Comparison of ENCODE assay signal across 12 cellular contexts in the genomic region with DNA sequence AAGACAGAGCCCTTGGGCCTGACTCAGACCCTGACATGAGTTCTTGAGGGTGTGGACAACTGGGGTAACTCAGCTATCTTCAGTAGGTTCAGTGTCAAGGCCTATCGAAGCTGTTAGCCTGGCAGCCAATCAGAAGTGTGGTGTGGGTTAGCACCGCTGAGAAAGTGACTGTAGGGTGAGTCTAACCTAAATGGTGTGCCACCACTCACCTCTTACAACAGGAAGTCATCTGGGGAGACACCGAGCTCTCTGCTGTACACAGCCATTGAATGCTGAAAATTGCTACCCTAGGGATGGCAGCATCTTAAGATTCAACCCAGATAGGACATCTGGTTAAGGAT. TPM values are rescaled to one million over a fixed set of nuclear protein-coding genes. Genes with fewer than 3 reads are reported as not detected.
A peak's percentile ranks its signal among the peaks of the same experiment; 100 is the strongest.
DNase-seq lines count a peak whose midpoint lies in the region; ATAC-seq, FAIRE-seq and TF ChIP-seq lines count a peak whose summit lies in the region.
"Had no signal": no experiment of that assay in that cellular context is flagged by ENCODE, and none has a peak within 500 bp of the region (broad histone marks: within the 10 kb centered on the region; RNA-seq: fewer than 3 reads in every experiment).

No MANE protein-coding gene starts in this region.

- H3K4me1 Mint-ChIP-seq in activated naive CD8-positive, alpha-beta T cell treated with anti-CD3 and anti-CD28 coated beads for 36 hours = peaks cover 63% of the 10 kb centered on the region
- H3K4me1 Mint-ChIP-seq in progenitor cell of endocrine pancreas (ENCODE audit: low read depth) = peaks cover 16% of the 10 kb centered on the region

- DNase-seq in GM12891 (ENCODE audit: insufficient read length, low spot score) (no peak), GM13977 (ENCODE audit: low spot score) (no peak), brain microvascular endothelial cell (no peak), progenitor cell of endocrine pancreas (ENCODE audit: low spot score, unreplicated experiment) (no peak)
- DNase-seq in activated CD4-positive, alpha-beta T cell treated with anti-CD3 and anti-CD28 coated beads, Interleukin-2, amount 50 U/mL, for 4 hours = peak; percentile 67 to 69
- peak; percentile 74 for DNase-seq in activated naive CD8-positive, alpha-beta T cell treated with anti-CD3 and anti-CD28 coated beads for 36 hours
- DNase-seq in stimulated activated CD4-positive, alpha-beta T cell treated with anti-CD3 and anti-CD28 coated beads, Interleukin-4, amount 100 ng/mL, for 48 hours (ENCODE audit: low read depth in 2 of 2) = peak; percentile 46 to 57
- DNase-seq: AML-193, body of pancreas, NCI-H2081 treated with DMSO at 0.1 percent for 48 hours, SJCRH30 had no signal

- FAIRE-seq in GM12891 (lab: Jason Lieb, UNC) = peak; percentile 9

- peaks cover 2% of the 10 kb centered on the region for H3K9me3 Mint-ChIP-seq in activated naive CD8-positive, alpha-beta T cell treated with anti-CD3 and anti-CD28 coated beads for 36 hours
- H3K9me3 Mint-ChIP-seq in progenitor cell of endocrine pancreas (ENCODE audit: low read depth) = no peaks in the 10 kb centered on the region

- H3K4me3 Mint-ChIP-seq in activated naive CD8-positive, alpha-beta T cell treated with anti-CD3 and anti-CD28 coated beads for 36 hours = peak overlapping the region; percentile 64
- H3K4me3 Mint-ChIP-seq in progenitor cell of endocrine pancreas (ENCODE audit: low read depth) = no peak overlapping the region

- in situ Hi-C loops in GM13977 (cut with MboI; ENCODE audit: low pct_unique_long_range_greater_than_20kb, low sequenced_read_pairs, unreplicated experiment) (no loop called here), brain microvascular endothelial cell (cut with HindIII; ENCODE audit: low pct_ligation_motif_present, low sequenced_read_pairs) (no loop called here)

- no peak for ATAC-seq in GM18858 (IDR thresholded peaks at IDR 0.05; ENCODE audit: unreplicated experiment)
- ATAC-seq: body of pancreas had no signal

- H3K36me3 Mint-ChIP-seq in activated naive CD8-positive, alpha-beta T cell treated with anti-CD3 and anti-CD28 coated beads for 36 hours = peaks cover 3% of the 10 kb centered on the region
- H3K36me3 Mint-ChIP-seq in progenitor cell of endocrine pancreas (ENCODE audit: insufficient read depth) = peaks cover 1% of the 10 kb centered on the region

- peak overlapping the region; percentile 99 for H3K27ac Mint-ChIP-seq in activated naive CD8-positive, alpha-beta T cell treated with anti-CD3 and anti-CD28 coated beads for 36 hours
- no peak overlapping the region for H3K27ac Mint-ChIP-seq in progenitor cell of endocrine pancreas

- no peak overlapping the region for H3K4me3 ChIP-seq in brain microvascular endothelial cell (ENCODE audit: low read depth, low read length)
- H3K4me3 ChIP-seq: body of pancreas, SJCRH30 had no signal

- TF ChIP-seq POLR2A in GM12891 (IDR thresholded peaks at IDR 0.05; ENCODE audit: low read depth, low read length) = no peak

- peaks cover 2% of the 10 kb centered on the region for H3K27me3 ChIP-seq in brain microvascular endothelial cell (replicated peaks)
- H3K27me3 ChIP-seq: body of pancreas, SJCRH30 had no signal

- no peaks in the 10 kb centered on the region for H3K27me3 Mint-ChIP-seq in activated naive CD8-positive, alpha-beta T cell treated with anti-CD3 and anti-CD28 coated beads for 36 hours
- H3K27me3 Mint-ChIP-seq in progenitor cell of endocrine pancreas = peaks cover 45% of the 10 kb centered on the region

- no peaks in the 10 kb centered on the region for H3K36me3 ChIP-seq in brain microvascular endothelial cell (replicated peaks)
- H3K36me3 ChIP-seq: SJCRH30 had no signal

- no peak overlapping the region for H3K27ac ChIP-seq in brain microvascular endothelial cell
- H3K27ac ChIP-seq: body of pancreas, SJCRH30 had no signal

- TF ChIP-seq CTCF in GM13977 (IDR thresholded peaks at IDR 0.05; ENCODE audit: extremely low read depth, insufficient read depth, missing control alignments) (no peak), brain microvascular endothelial cell (IDR thresholded peaks at IDR 0.05; ENCODE audit: low read depth, low read length, missing control alignments) (no peak), progenitor cell of endocrine pancreas (IDR thresholded peaks at IDR 0.05; ENCODE audit: unreplicated experiment) (no peak)

TF ChIP-seq in GM12891, 5 proteins besides CTCF, POLR2A, EP300 and RAD21:
- TF ChIP-seq TAF1 (IDR thresholded peaks at IDR 0.05; ENCODE audit: low read depth, low read length) (no peak), POU2F2 (IDR thresholded peaks at IDR 0.05; ENCODE audit: low read depth, low read length) (no peak), PAX5 (IDR thresholded peaks at IDR 0.05; ENCODE audit: insufficient read depth, low read length, severe bottlenecking) (no peak), POLR2AphosphoS5 (IDR thresholded peaks at IDR 0.05; ENCODE audit: low read depth, low read length) (no peak), SPI1 (IDR thresholded peaks at IDR 0.05; ENCODE audit: low read depth, low read length) (no peak)

RNA-seq across cellular contexts. Expression of a gene that starts 44.6 kb away (rescaled TPM):
- 51.8 TPM for polyA plus RNA-seq in GM12891 (2012; ENCODE audit: low read depth, missing spikeins)
- 100 to 1,000 TPM; 223 to 226 TPM for total RNA-seq in activated naive CD8-positive, alpha-beta T cell treated with anti-CD3 and anti-CD28 coated beads for 36 hours
- total RNA-seq in progenitor cell of endocrine pancreas = 7.0 and 7.9 TPM in 2 replicates

Comparison
In these comparisons a context has a peak if more than half of its experiments do, and no peak if none do; other contexts are left out.
1. DNase-seq: peak in activated CD4-positive, alpha-beta T cell treated with anti-CD3 and anti-CD28 coated beads, Interleukin-2, amount 50 U/mL, for 4 hours (2 of 2), activated naive CD8-positive, alpha-beta T cell treated with anti-CD3 and anti-CD28 coated beads for 36 hours (single experiment) and stimulated activated CD4-positive, alpha-beta T cell treated with anti-CD3 and anti-CD28 coated beads, Interleukin-4, amount 100 ng/mL, for 48 hours (2 of 2); none in GM12891 (single experiment), GM13977 (single experiment), brain microvascular endothelial cell (single experiment) and progenitor cell of endocrine pancreas (single experiment).
2. RNA of a gene that starts 44.6 kb away (total RNA-seq): 223 to 226 TPM in activated naive CD8-positive, alpha-beta T cell treated with anti-CD3 and anti-CD28 coated beads for 36 hours; 7.0 to 7.9 TPM in progenitor cell of endocrine pancreas; every median in the first group is over 10 times any median in the second.